35 cellular contexts compared by ENCODE assay signal in the genomic region with DNA sequence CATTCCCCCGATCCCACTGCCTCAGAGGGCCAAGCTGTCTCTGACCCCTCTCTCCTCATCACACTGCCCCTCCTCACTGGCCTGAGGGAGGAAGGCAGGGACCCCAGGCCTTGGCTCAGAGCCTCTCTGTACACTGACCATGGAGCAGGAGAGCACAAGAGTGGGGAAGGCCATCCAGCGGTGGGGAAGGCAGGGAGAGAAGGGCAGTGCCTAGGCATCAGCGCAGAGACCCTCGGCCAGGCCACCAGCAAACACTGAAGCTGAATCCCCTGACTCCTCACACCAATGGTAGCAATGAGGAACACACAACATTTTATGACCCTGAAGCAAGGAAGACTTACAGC. TPM values are rescaled to one million over a fixed set of nuclear protein-coding genes. Genes with fewer than 3 reads are reported as not detected.
"Had no signal": no experiment of that assay in that cellular context is flagged by ENCODE, and none has a peak within 500 bp of the region (broad histone marks: within the 10 kb centered on the region; RNA-seq: fewer than 3 reads in every experiment).

No MANE protein-coding gene starts in this region.

- H3K27me3 Mint-ChIP-seq: activated CD8-positive, alpha-beta memory T cell treated with anti-CD3 and anti-CD28 coated beads, Interleukin-2, amount 10 ng/mL, durations not matched to agents 7 days and 5 days; activated naive CD8-positive, alpha-beta T cell treated with anti-CD3 and anti-CD28 coated beads, Interleukin-2, amount 50 U/mL, for 24 hours had no signal

- H3K4me1 Mint-ChIP-seq: activated B cell treated with CpG ODN at 0.5 μM for 24 hours; activated CD8-positive, alpha-beta memory T cell treated with anti-CD3 and anti-CD28 coated beads, Interleukin-2, amount 10 ng/mL, durations not matched to agents 7 days and 5 days; activated naive CD4-positive, alpha-beta T cell treated with anti-CD3 and anti-CD28 coated beads, Interleukin-2, amount 10 ng/mL, durations not matched to agents 7 days and 5 days; activated naive CD8-positive, alpha-beta T cell treated with anti-CD3 and anti-CD28 coated beads, Interleukin-2, amount 50 U/mL, for 24 hours; brain; T-cell had no signal

- ATAC-seq: activated CD8-positive, alpha-beta memory T cell treated with anti-CD3 and anti-CD28 coated beads, Interleukin-2, amount 10 ng/mL, durations not matched to agents 7 days and 5 days; activated naive CD8-positive, alpha-beta T cell treated with anti-CD3 and anti-CD28 coated beads, Interleukin-2, amount 50 U/mL, for 24 hours; PC-3; Right ventricle myocardium inferior; SK-N-SH treated with all-trans-retinoic acid at 6 μM for 48 hours; T-cell had no signal

- H3K27ac Mint-ChIP-seq: activated B cell treated with CpG ODN at 0.5 μM for 24 hours; activated CD4-positive, alpha-beta memory T cell treated with anti-CD3 and anti-CD28 coated beads for 36 hours; activated CD8-positive, alpha-beta memory T cell treated with anti-CD3 and anti-CD28 coated beads, Interleukin-2, amount 10 ng/mL, durations not matched to agents 7 days and 5 days; activated naive CD4-positive, alpha-beta T cell treated with anti-CD3 and anti-CD28 coated beads, Interleukin-2, amount 10 ng/mL, durations not matched to agents 7 days and 5 days; activated naive CD8-positive, alpha-beta T cell; activated naive CD8-positive, alpha-beta T cell treated with anti-CD3 and anti-CD28 coated beads, Interleukin-2, amount 50 U/mL, for 24 hours; brain; T-cell had no signal

- H3K9me3 Mint-ChIP-seq: activated B cell treated with CpG ODN at 0.5 μM for 24 hours; activated CD4-positive, alpha-beta memory T cell treated with anti-CD3 and anti-CD28 coated beads for 36 hours; activated naive CD8-positive, alpha-beta T cell treated with anti-CD3 and anti-CD28 coated beads, Interleukin-2, amount 50 U/mL, for 24 hours; brain; T-cell had no signal

- DNase-seq: activated B cell treated with CpG ODN at 0.5 μM for 24 hours; activated CD4-positive, alpha-beta memory T cell treated with anti-CD3 and anti-CD28 coated beads for 36 hours; activated CD4-positive, alpha-beta T cell treated with anti-CD3 and anti-CD28 coated beads for 4 hours; activated CD4-positive, alpha-beta T cell treated with anti-CD3 and anti-CD28 coated beads, Interleukin-2, amount 50 U/mL, for 1 hour; activated CD4-positive, CD25-positive, alpha-beta regulatory T cell treated with anti-CD3 and anti-CD28 coated beads, Interleukin-2, amount 50 U/mL, for 72 hours; activated CD8-positive, alpha-beta memory T cell treated with anti-CD3 and anti-CD28 coated beads, Interleukin-2, amount 50 U/mL, for 48 hours; activated effector memory CD4-positive, alpha-beta T cell treated with Interleukin-2 at 50 U/mL for 16 hours; activated naive CD4-positive, alpha-beta T cell treated with anti-CD3 and anti-CD28 coated beads, Interleukin-2, amount 10 ng/mL, durations not matched to agents 7 days and 5 days; activated naive CD8-positive, alpha-beta T cell treated with anti-CD3 and anti-CD28 coated beads, Interleukin-2, amount 50 U/mL, for 24 hours; activated T-cell treated with anti-CD3 and anti-CD28 coated beads, Interleukin-2, amount 50 U/mL, for 48 hours; anterior cingulate cortex; Kasumi-1; MG63; MV-4-11; NCI-H1092; NCI-H1436 treated with DMSO at 0.1 percent for 48 hours; NCI-H1694 treated with DMSO at 0.1 percent for 48 hours; NCI-H2029; NCI-H345; NCI-H526; NCI-H748 treated with DMSO at 0.1 percent for 48 hours; NK-92 treated with Interleukin-12 subunit alpha and Interleukin-12 subunit beta, amount 100 ng/mL, for 24 hours; PC-3; SIG-M5; T-cell; T-helper 2 cell; T-helper 9 cell had no signal

- H3K9me3 ChIP-seq: MG63 had no signal

- H3K4me3 ChIP-seq: MG63 had no signal

- H3K27ac ChIP-seq: RWPE1, VCaP had no signal

- H3K36me3 ChIP-seq: MG63 had no signal

- H3K4me3 Mint-ChIP-seq: activated B cell treated with CpG ODN at 0.5 μM for 24 hours; activated CD4-positive, alpha-beta memory T cell treated with anti-CD3 and anti-CD28 coated beads for 36 hours; activated CD8-positive, alpha-beta memory T cell treated with anti-CD3 and anti-CD28 coated beads, Interleukin-2, amount 10 ng/mL, durations not matched to agents 7 days and 5 days; activated naive CD4-positive, alpha-beta T cell treated with anti-CD3 and anti-CD28 coated beads, Interleukin-2, amount 10 ng/mL, durations not matched to agents 7 days and 5 days; activated naive CD8-positive, alpha-beta T cell; activated naive CD8-positive, alpha-beta T cell treated with anti-CD3 and anti-CD28 coated beads, Interleukin-2, amount 50 U/mL, for 24 hours; brain; T-cell had no signal

- H3K36me3 Mint-ChIP-seq: activated CD4-positive, alpha-beta memory T cell treated with anti-CD3 and anti-CD28 coated beads for 36 hours; activated CD8-positive, alpha-beta memory T cell treated with anti-CD3 and anti-CD28 coated beads, Interleukin-2, amount 10 ng/mL, durations not matched to agents 7 days and 5 days; activated naive CD4-positive, alpha-beta T cell treated with anti-CD3 and anti-CD28 coated beads, Interleukin-2, amount 10 ng/mL, durations not matched to agents 7 days and 5 days; activated naive CD8-positive, alpha-beta T cell; brain; T-cell had no signal

RNA-seq across cellular contexts. Expression of a gene that starts 14.8 kb away (rescaled TPM):
- total RNA-seq: activated B cell treated with CpG ODN at 0.5 μM for 24 hours, bronchial epithelial cell had no signal
